ENCODE assay signal across 19 cellular contexts in the genomic region with DNA sequence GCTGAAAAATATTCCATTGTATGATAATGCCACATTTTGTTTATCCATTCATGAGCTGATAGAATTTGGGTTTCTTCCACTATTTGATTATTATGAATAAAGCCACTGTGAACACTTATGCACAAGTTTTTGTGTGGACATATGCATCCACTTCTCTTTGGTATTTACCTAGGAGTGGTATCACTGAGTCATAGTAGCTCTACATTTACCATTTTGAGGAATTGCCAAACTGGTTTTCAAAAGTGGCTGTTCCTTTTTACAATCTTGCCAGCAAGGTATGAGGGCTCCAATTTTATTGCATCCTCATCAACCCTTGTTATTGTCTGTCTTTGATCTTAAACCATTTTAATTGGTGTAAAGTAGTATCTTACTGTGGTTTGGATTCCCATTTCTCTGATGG. TPM values are rescaled to one million over a fixed set of nuclear protein-coding genes. Genes with fewer than 3 reads are reported as not detected.
DNase-seq lines count a peak whose midpoint lies in the region; ATAC-seq, FAIRE-seq and TF ChIP-seq lines count a peak whose summit lies in the region.
"Had no signal": no experiment of that assay in that cellular context is flagged by ENCODE, and none has a peak within 500 bp of the region (broad histone marks: within the 10 kb centered on the region; RNA-seq: fewer than 3 reads in every experiment).

No MANE protein-coding gene starts in this region.

- H3K9me1 ChIP-seq in keratinocyte (ENCODE audit: control insufficient read depth, extremely low read depth, insufficient read depth, low read length), result no peaks in the 10 kb centered on the region

- H3K9me3 ChIP-seq in A549, result peaks cover 3% of the 10 kb centered on the region; the same call in 1 of the 3 replicates
- H3K9me3 ChIP-seq in HCT116 (ENCODE audit: control insufficient read depth in 1 of 2, insufficient read depth in 1 of 2, low read depth in 1 of 2, low read length in 2 of 2), result no peaks in the 10 kb centered on the region
- no peaks in the 10 kb centered on the region for H3K9me3 ChIP-seq in keratinocyte (ENCODE audit: control insufficient read depth, low read depth, low read length)
- no peaks in the 10 kb centered on the region for H3K9me3 ChIP-seq in H9 (ENCODE audit: control insufficient read depth, low read depth, low read length)
- H3K9me3 ChIP-seq in suprapubic skin, result no peaks in the 10 kb centered on the region
- H3K9me3 ChIP-seq: BLaER1, Caco-2 had no signal

- H3K4ac ChIP-seq in H9 (ENCODE audit: low read depth, low read length), result no peak overlapping the region

- H2AFZ ChIP-seq in HCT116 (ENCODE audit: low read depth, low read length, poor library complexity, severe bottlenecking) (no peak overlapping the region), keratinocyte (ENCODE audit: control insufficient read depth, low read length) (no peak overlapping the region), H9 (ENCODE audit: low read length) (no peak overlapping the region)

- H3K4me1 ChIP-seq in A549 (peaks cover 9% of the 10 kb centered on the region; the same call in 1 of the 3 replicates), HCT116 (ENCODE audit: control insufficient read depth in 1 of 2, insufficient read depth in 2 of 2, low read length in 2 of 2) (no peaks in the 10 kb centered on the region), keratinocyte (ENCODE audit: control insufficient read depth, extremely low read depth, insufficient read depth, low read length) (peaks cover 7% of the 10 kb centered on the region), H9 (ENCODE audit: insufficient read depth, low read length) (no peaks in the 10 kb centered on the region), suprapubic skin (no peaks in the 10 kb centered on the region)
- H3K4me1 ChIP-seq: BLaER1 had no signal

- RAD21 ChIA-PET in HCT116 (lab: Charles Lee; ENCODE audit: low non-redundant PET in 1 of 2, low total read pairs in 2 of 2, uncharacterized antibody in 2 of 2, unreplicated experiment in 2 of 2), result no interaction called here

- dilution Hi-C loops in keratinocyte (cut with MboI; ENCODE audit: extremely low pct_ligation_motif_present, low sequenced_read_pairs), result no loop called here

- no peaks in the 10 kb centered on the region for H3K9me2 ChIP-seq in HCT116 (ENCODE audit: insufficient read depth)

- H4K20me1 ChIP-seq in HCT116 (ENCODE audit: insufficient read depth) (no peaks in the 10 kb centered on the region), keratinocyte (ENCODE audit: control insufficient read depth, extremely low read depth, insufficient read depth, low read length) (no peaks in the 10 kb centered on the region), H9 (ENCODE audit: control insufficient read depth, insufficient read depth, insufficient read length) (no peaks in the 10 kb centered on the region)
- H4K20me1 ChIP-seq: BLaER1 had no signal

- no peak overlapping the region for H3K14ac ChIP-seq in H9 (ENCODE audit: insufficient read depth, low read length)

- H3K9ac ChIP-seq in HCT116 (ENCODE audit: low read length), result no peak overlapping the region
- H3K9ac ChIP-seq in keratinocyte (ENCODE audit: control insufficient read depth, extremely low read depth, insufficient read depth, low read length), result no peak overlapping the region
- H3K9ac ChIP-seq in H9 (ENCODE audit: extremely low read depth, insufficient read length, low read length), result no peak overlapping the region
- H3K9ac ChIP-seq: BLaER1 had no signal

- no peak overlapping the region for H4K5ac ChIP-seq in H9 (ENCODE audit: insufficient read length, low read depth, low read length)

- H3K36me3 ChIP-seq in HCT116 (ENCODE audit: control insufficient read depth in 1 of 2, insufficient read depth in 2 of 2, low read length in 2 of 2) (no peaks in the 10 kb centered on the region), keratinocyte (ENCODE audit: control insufficient read depth in 2 of 2, extremely low read depth in 1 of 2, insufficient read depth in 2 of 2, low read length in 2 of 2) (no peaks in the 10 kb centered on the region), suprapubic skin (no peaks in the 10 kb centered on the region)
- H3K36me3 ChIP-seq: BLaER1 had no signal

- no peak for TF ChIP-seq RAD21 in A549 (conservative IDR thresholded peaks at IDR 0.05 in 1 of 2, IDR thresholded peaks at IDR 0.05 in 1 of 2)
- no peak for TF ChIP-seq RAD21 in HCT116 (IDR thresholded peaks at IDR 0.05; ENCODE audit: low read depth)

- H3K4me2 ChIP-seq in A549 (no peak overlapping the region), HCT116 (ENCODE audit: low read length) (no peak overlapping the region), keratinocyte (ENCODE audit: control insufficient read depth, extremely low read depth, insufficient read depth, low read depth, low read length) (no peak overlapping the region), H9 (ENCODE audit: insufficient read depth, insufficient read length, low read length) (no peak overlapping the region)
- H3K4me2 ChIP-seq: BLaER1 had no signal

- no peak overlapping the region for H3T11ph ChIP-seq in H9 (ENCODE audit: low read length)

- H3K27ac Mint-ChIP-seq in H9, result no peak overlapping the region
- no peak overlapping the region for H3K27ac Mint-ChIP-seq in stimulated activated naive B cell treated with anti-CD40 and anti-IgM and Interleukin-4, amounts not matched to agents 10 μg/mL and 1 μg/mL and 100 μg/mL, for 72 hours
- H3K27ac Mint-ChIP-seq: B cell; CD4-positive, CD25-positive, alpha-beta regulatory T cell; CD8-positive, alpha-beta T cell had no signal

- H3K27ac ChIP-seq in A549 (no peak overlapping the region), HCT116 (ENCODE audit: low read depth, low read length) (no peak overlapping the region), keratinocyte (ENCODE audit: control insufficient read depth, insufficient read depth, low read length) (no peak overlapping the region), H9 (ENCODE audit: insufficient read length, low read depth, low read length) (no peak overlapping the region), suprapubic skin (no peak overlapping the region)
- H3K27ac ChIP-seq: BLaER1, C4-2B had no signal

- H4K8ac ChIP-seq in H9 (replicated peaks; ENCODE audit: insufficient read length, low read depth, low read length), result no peak overlapping the region

- no peak overlapping the region for H3K18ac ChIP-seq in H9 (ENCODE audit: insufficient read length, low read depth, low read length)

- BruUV-seq in HCT116 (replicated peaks; lab: Mats Ljungman, UMichigan), result no TSS peak

- H2BK15ac ChIP-seq in H9 (ENCODE audit: low read depth, low read length), result no peak overlapping the region

- H3K4me3 Mint-ChIP-seq in H9, result no peak overlapping the region
- no peak overlapping the region for H3K4me3 Mint-ChIP-seq in stimulated activated naive B cell treated with anti-CD40 and anti-IgM and Interleukin-4, amounts not matched to agents 10 μg/mL and 1 μg/mL and 100 μg/mL, for 72 hours
- H3K4me3 Mint-ChIP-seq: B cell; CD4-positive, CD25-positive, alpha-beta regulatory T cell; CD8-positive, alpha-beta T cell had no signal

- TF ChIP-seq POLR2A in A549 (IDR thresholded peaks at IDR 0.05; ENCODE audit: low read length), result no peak
- no peak for TF ChIP-seq POLR2A in HCT116 (IDR thresholded peaks at IDR 0.05; ENCODE audit: borderline replicate concordance, extremely low read depth, insufficient read depth, insufficient read length)
- no peak for TF ChIP-seq POLR2A in suprapubic skin (IDR thresholded peaks at IDR 0.05)

- no peaks in the 10 kb centered on the region for H3K4me1 Mint-ChIP-seq in H9
- H3K4me1 Mint-ChIP-seq in stimulated activated naive B cell treated with anti-CD40 and anti-IgM and Interleukin-4, amounts not matched to agents 10 μg/mL and 1 μg/mL and 100 μg/mL, for 72 hours, result no peaks in the 10 kb centered on the region
- H3K4me1 Mint-ChIP-seq: B cell; CD4-positive, CD25-positive, alpha-beta regulatory T cell had no signal

- H2BK5ac ChIP-seq in H9 (ENCODE audit: insufficient read length, low read length), result no peak overlapping the region

- H3K56ac ChIP-seq in H9 (ENCODE audit: insufficient read length, low read depth, low read length), result no peak overlapping the region

- no peak overlapping the region for H4K91ac ChIP-seq in H9 (ENCODE audit: insufficient read length, low read depth, low read length)

- no peaks in the 10 kb centered on the region for H3K27me3 Mint-ChIP-seq in H9 (ENCODE audit: low read depth)
- H3K27me3 Mint-ChIP-seq in stimulated activated naive B cell treated with anti-CD40 and anti-IgM and Interleukin-4, amounts not matched to agents 10 μg/mL and 1 μg/mL and 100 μg/mL, for 72 hours, result peaks cover 5 to 23% of the 10 kb centered on the region in 2 donors

- no peaks in the 10 kb centered on the region for H3K79me1 ChIP-seq in H9 (ENCODE audit: insufficient read depth, low read depth, low read length, poor library complexity, severe bottlenecking)

- DNase-seq in A549 (ENCODE audit: low read depth in 1 of 2, low spot score in 1 of 2) (no peak), HCT116 (ENCODE audit: low read depth, low spot score) (no peak), epithelial cell of esophagus (ENCODE audit: low read depth) (peak; percentile 65), keratinocyte (ENCODE audit: low read depth, low spot score) (no peak), H9 (no peak), suprapubic skin (ENCODE audit: low spot score in 2 of 2) (no peak)
- DNase-seq in stimulated activated naive B cell treated with anti-CD40 and anti-IgM and Interleukin-4, amounts not matched to agents 10 μg/mL and 1 μg/mL and 100 μg/mL, for 72 hours, result no peak
- DNase-seq: Caco-2; CD4-positive, CD25-positive, alpha-beta regulatory T cell; CD8-positive, alpha-beta T cell; DMS153; DMS79 treated with DMSO at 0.1 percent for 48 hours; GF-D8; GOT3; HCEC 1CT had no signal

- TF ChIP-seq CTCF in A549 (IDR thresholded peaks at IDR 0.05), result no peak
- no peak for TF ChIP-seq CTCF in HCT116 (IDR thresholded peaks at IDR 0.05 in 2 of 3, conservative IDR thresholded peaks at IDR 0.05 in 1 of 3; ENCODE audit: borderline replicate concordance in 1 of 3, insufficient read depth in 1 of 3, low read depth in 2 of 3, low read length in 2 of 3)
- no peak for TF ChIP-seq CTCF in epithelial cell of esophagus (IDR thresholded peaks at IDR 0.05; ENCODE audit: insufficient read depth, low read depth, low read length, missing control alignments)
- TF ChIP-seq CTCF in keratinocyte (optimal IDR thresholded peaks at IDR 0.05 in 1 of 3, IDR thresholded peaks at IDR 0.05 in 1 of 3, conservative IDR thresholded peaks at IDR 0.05 in 1 of 3; ENCODE audit: extremely low read depth in 1 of 3, insufficient read depth in 2 of 3, low read length in 3 of 3), result no peak
- TF ChIP-seq CTCF in H9 (conservative IDR thresholded peaks at IDR 0.05), result no peak
- no peak for TF ChIP-seq CTCF in suprapubic skin (IDR thresholded peaks at IDR 0.05)

- TF ChIP-seq EP300 in A549 (IDR thresholded peaks at IDR 0.05), result no peak
- no peak for TF ChIP-seq EP300 in suprapubic skin (IDR thresholded peaks at IDR 0.05)

- H3K79me2 ChIP-seq in HCT116 (ENCODE audit: insufficient read depth, low read length) (no peaks in the 10 kb centered on the region), keratinocyte (ENCODE audit: control insufficient read depth, insufficient read depth, low read length) (no peaks in the 10 kb centered on the region), H9 (ENCODE audit: insufficient read depth, low read length) (0 out of 2 replicates have a peak, but pooled peaks cover 1% of the 10 kb centered on the region)

- H3K27me3 ChIP-seq in HCT116 (ENCODE audit: insufficient read depth, low read length) (no peaks in the 10 kb centered on the region), keratinocyte (ENCODE audit: control insufficient read depth, extremely low read depth, insufficient read depth, low read length) (no peaks in the 10 kb centered on the region), H9 (ENCODE audit: insufficient read depth, low read length) (no peaks in the 10 kb centered on the region), suprapubic skin (no peaks in the 10 kb centered on the region)
- H3K27me3 ChIP-seq: BLaER1 had no signal

- no peak overlapping the region for H2BK20ac ChIP-seq in H9 (ENCODE audit: low read depth, low read length, poor library complexity, severe bottlenecking)

- no peaks in the 10 kb centered on the region for H3K23me2 ChIP-seq in H9 (ENCODE audit: insufficient read length, low read depth, low read length, poor library complexity, severe bottlenecking)

- H3K9me3 Mint-ChIP-seq in H9, result no peaks in the 10 kb centered on the region
- H3K9me3 Mint-ChIP-seq in stimulated activated naive B cell treated with anti-CD40 and anti-IgM and Interleukin-4, amounts not matched to agents 10 μg/mL and 1 μg/mL and 100 μg/mL, for 72 hours, result peaks cover 0 to 3% of the 10 kb centered on the region in 2 donors
- H3K9me3 Mint-ChIP-seq: CD8-positive, alpha-beta T cell had no signal

- no peak overlapping the region for H3K23ac ChIP-seq in H9 (ENCODE audit: insufficient read length, low read depth, low read length)

- peak; percentile 7 for FAIRE-seq in A549 (lab: Jason Lieb, UNC)
- peak; percentile 68 for FAIRE-seq in keratinocyte (lab: Jason Lieb, UNC)
- FAIRE-seq: GM12892 had no signal

- CTCF ChIA-PET in A549 (lab: Yijun Ruan, JAX), result interaction anchor here (0.6 to 1.2 kb wide), 2 partner anchors 182 to 236 kb away, joined by 3 read pairs; no protein-coding TSS in a partner anchor
- CTCF ChIA-PET in HCT116 (lab: Charles Lee), result no interaction called here

- POLR2A ChIA-PET in A549 (lab: Yijun Ruan, JAX) (no interaction called here), HCT116 (lab: Charles Lee) (no interaction called here)

- H2BK120ac ChIP-seq in H9 (ENCODE audit: low read depth, low read length, poor library complexity, severe bottlenecking), result no peak overlapping the region

- H3K4me3 ChIP-seq in A549 (no peak overlapping the region), HCT116 (replicated peaks in 1 of 2; ENCODE audit: low read depth in 1 of 2, low read length in 2 of 2) (no peak overlapping the region), epithelial cell of esophagus (ENCODE audit: low read length) (no peak overlapping the region), keratinocyte (ENCODE audit: control insufficient read depth in 2 of 3, extremely low read depth in 1 of 3, insufficient read depth in 2 of 3, low read depth in 1 of 3, low read length in 3 of 3) (no peak overlapping the region), suprapubic skin (no peak overlapping the region)
- H3K4me3 ChIP-seq: BLaER1 had no signal

- H2BK12ac ChIP-seq in H9 (ENCODE audit: insufficient read length, low read depth, low read length), result no peak overlapping the region

- no peak overlapping the region for H2AK5ac ChIP-seq in H9 (ENCODE audit: insufficient read length, low read length)

- ATAC-seq in A549 (no peak), HCT116 (no peak)
- no peak for ATAC-seq in stimulated activated naive B cell treated with anti-CD40 and anti-IgM and Interleukin-4, amounts not matched to agents 10 μg/mL and 1 μg/mL and 100 μg/mL, for 72 hours (replicated peaks)
- ATAC-seq: CD8-positive, alpha-beta T cell had no signal

- H3K36me3 Mint-ChIP-seq in H9 (ENCODE audit: insufficient read depth in 1 of 3, low read depth in 3 of 3), result no peaks in the 10 kb centered on the region
- no peaks in the 10 kb centered on the region for H3K36me3 Mint-ChIP-seq in stimulated activated naive B cell treated with anti-CD40 and anti-IgM and Interleukin-4, amounts not matched to agents 10 μg/mL and 1 μg/mL and 100 μg/mL, for 72 hours
- H3K36me3 Mint-ChIP-seq: CD4-positive, CD25-positive, alpha-beta regulatory T cell; CD8-positive, alpha-beta T cell had no signal

- intact Hi-C loops in HCT116 (cut with micrococcal nuclease), result no loop called here

RNA-seq across cellular contexts. Expression of gene EHBP1, which starts 13.3 kb away (rescaled TPM):
- polyA plus RNA-seq in A549 (2011; rRNA removed) (145 and 204 TPM in 2 replicates), A549 (2017; fragmentation: RNase III; extraction: RNeasy Plus Mini Kit Qiagen cat#74134 plus additional on column Dnase treatment) (62.4 to 76.9 TPM (median 65.7 TPM) in 3 replicates), keratinocyte (42.3 to 78.5 TPM (median 59.0 TPM) in 3 replicates)
- polyA plus RNA-seq in A549 (2012; cell fraction: cytosol; rRNA removed), result 27.9 and 34.9 TPM in 2 replicates
- polyA plus RNA-seq in A549 (2012; cell fraction: nucleus; rRNA removed), result 23.7 and 39.5 TPM in 2 replicates
- polyA minus RNA-seq in A549 (2011; rRNA and poly(A)+ RNA removed), result 153 and 167 TPM in 2 replicates
- total RNA-seq in HCT116 (2021; ENCODE audit: unreplicated experiment) (89.9 TPM), H9 (2021) (32.4 and 35.6 TPM in 2 replicates), suprapubic skin (100 to 1,000 TPM in 1 of 4 donors, 10 to 100 TPM in 3; 42.9 to 116 (median 58.3) TPM)
- 45.1 and 65.0 TPM in 2 replicates for polyA plus RNA-seq in HCT116 (2012)
- polyA plus RNA-seq in keratinocyte (2011; ENCODE audit: low read depth), result 180 TPM
- 49.0 and 54.3 TPM in 2 replicates for polyA plus RNA-seq in keratinocyte (2011; cell fraction: cytosol; rRNA removed)
- 57.0 and 83.0 TPM in 2 replicates for polyA plus RNA-seq in keratinocyte (2011; cell fraction: nucleus; rRNA removed)
- 44.0 and 55.0 TPM in 2 replicates for polyA plus RNA-seq in keratinocyte (2012; ENCODE audit: low replicate concordance)
- 25.4 to 122 TPM (median 60.8 TPM) in 3 replicates for polyA minus RNA-seq in keratinocyte
- polyA minus RNA-seq in keratinocyte (2011; cell fraction: cytosol; rRNA and poly(A)+ RNA removed), result 55.1 TPM
- 74.2 and 175 TPM in 2 replicates for polyA minus RNA-seq in keratinocyte (2011; cell fraction: nucleus; rRNA and poly(A)+ RNA removed)
